In genomic region chr1:203185061-203185461, GRCh38 we compare ENCODE assay signal across 16 cellular contexts. TPM values are rescaled to one million over a fixed set of nuclear protein-coding genes. Genes with fewer than 3 reads are reported as not detected.
DNase-seq lines count a peak whose midpoint lies in the region; ATAC-seq and TF ChIP-seq lines count a peak whose summit lies in the region.
"Had no signal": no experiment of that assay in that cellular context is flagged by ENCODE, and none has a peak within 500 bp of the region (broad histone marks: within the 10 kb centered on the region; RNA-seq: fewer than 3 reads in every experiment).

No MANE protein-coding gene starts in this region.

- no peak for TF ChIP-seq POLR2A in transverse colon (IDR thresholded peaks at IDR 0.05)

- POLR2A ChIA-PET in activated CD4-positive, alpha-beta memory T cell treated with anti-CD3 and anti-CD28 coated beads for 36 hours (lab: Charles Lee), result no interaction called here
- POLR2A ChIA-PET in activated CD4-positive, alpha-beta memory T cell treated with anti-CD3 and anti-CD28 coated beads, Interleukin-2, amount 10 ng/mL, durations not matched to agents 7 days and 5 days (lab: Charles Lee), result no interaction called here

- DNase-seq in activated naive CD4-positive, alpha-beta T cell treated with anti-CD3 and anti-CD28 coated beads, Interleukin-2, amount 10 ng/mL, durations not matched to agents 7 days and 5 days, result peak; percentile 4
- no peak for DNase-seq in activated naive CD4-positive, alpha-beta T cell treated with Interleukin-2 at 50 U/mL for 16 hours
- DNase-seq in mesenteric fat pad (ENCODE audit: low spot score) (peak; percentile 81), transverse colon (peak; percentile 3)
- DNase-seq in activated CD4-positive, alpha-beta memory T cell treated with anti-CD3 and anti-CD28 coated beads for 36 hours, result no peak
- no peak for DNase-seq in activated CD4-positive, alpha-beta memory T cell treated with anti-CD3 and anti-CD28 coated beads, Interleukin-2, amount 10 ng/mL, durations not matched to agents 7 days and 5 days
- DNase-seq: 8988T, COR-L47, MG63, NCI-H1105 treated with DMSO at 0.1 percent for 48 hours, NCI-H1930, NCI-H2171 treated with DMSO at 0.1 percent for 48 hours, NCI-H510A had no signal

- no peaks in the 10 kb centered on the region for H3K27me3 ChIP-seq in transverse colon
- H3K27me3 ChIP-seq: MG63, Peyer's patch had no signal

- no peak overlapping the region for H3K4me3 ChIP-seq in transverse colon
- H3K4me3 ChIP-seq: MG63, Peyer's patch had no signal

- no peak for TF ChIP-seq CTCF in transverse colon (IDR thresholded peaks at IDR 0.05)

- no peak overlapping the region for H3K27ac Mint-ChIP-seq in activated naive CD4-positive, alpha-beta T cell treated with anti-CD3 and anti-CD28 coated beads, Interleukin-2, amount 10 ng/mL, durations not matched to agents 7 days and 5 days
- H3K27ac Mint-ChIP-seq in activated CD4-positive, alpha-beta memory T cell treated with anti-CD3 and anti-CD28 coated beads for 36 hours, result no peak overlapping the region
- H3K27ac Mint-ChIP-seq in activated CD4-positive, alpha-beta memory T cell treated with anti-CD3 and anti-CD28 coated beads, Interleukin-2, amount 10 ng/mL, durations not matched to agents 7 days and 5 days, result no peak overlapping the region

- TF ChIP-seq EP300 in transverse colon (IDR thresholded peaks at IDR 0.05; ENCODE audit: low read depth), result no peak

- WGBS in transverse colon (ENCODE audit: low coverage in 1 of 2), 2 donors, result 89 to 100% methylated on average over 1 to 10 of the region's 10 CpGs

- H3K36me3 ChIP-seq in transverse colon, result no peaks in the 10 kb centered on the region
- H3K36me3 ChIP-seq: MG63, Peyer's patch had no signal

- H3K9me3 ChIP-seq in transverse colon, result no peaks in the 10 kb centered on the region
- H3K9me3 ChIP-seq: MG63, Peyer's patch had no signal

- in situ Hi-C loops in transverse colon (cut with MboI; ENCODE audit: low pct_ligation_motif_present in 1 of 4, low pct_unique_long_range_greater_than_20kb in 1 of 4, low sequenced_read_pairs in 3 of 4), result no loop called here

- H3K4me1 ChIP-seq in transverse colon, result peaks cover 0 to 10% (median 0%) of the 10 kb centered on the region in 4 donors
- H3K4me1 ChIP-seq: Peyer's patch had no signal

- CTCF ChIA-PET in activated naive CD4-positive, alpha-beta T cell treated with anti-CD3 and anti-CD28 coated beads, Interleukin-2, amount 10 ng/mL, durations not matched to agents 7 days and 5 days (lab: Charles Lee), result interaction anchor here (1.7 kb wide), 1 partner anchor 14 kb away, joined by 7 read pairs; no protein-coding TSS in a partner anchor
- CTCF ChIA-PET in activated CD4-positive, alpha-beta memory T cell treated with anti-CD3 and anti-CD28 coated beads for 36 hours (lab: Charles Lee), result no interaction called here
- CTCF ChIA-PET in activated CD4-positive, alpha-beta memory T cell treated with anti-CD3 and anti-CD28 coated beads, Interleukin-2, amount 10 ng/mL, durations not matched to agents 7 days and 5 days (lab: Charles Lee), result interaction anchor here (1.9 kb wide), 1 partner anchor 13 kb away, joined by 7 read pairs; no protein-coding TSS in a partner anchor

- no peaks in the 10 kb centered on the region for H3K9me3 Mint-ChIP-seq in activated naive CD4-positive, alpha-beta T cell treated with anti-CD3 and anti-CD28 coated beads, Interleukin-2, amount 10 ng/mL, durations not matched to agents 7 days and 5 days
- no peaks in the 10 kb centered on the region for H3K9me3 Mint-ChIP-seq in activated CD4-positive, alpha-beta memory T cell treated with anti-CD3 and anti-CD28 coated beads for 36 hours
- no peaks in the 10 kb centered on the region for H3K9me3 Mint-ChIP-seq in activated CD4-positive, alpha-beta memory T cell treated with anti-CD3 and anti-CD28 coated beads, Interleukin-2, amount 10 ng/mL, durations not matched to agents 7 days and 5 days

- intact Hi-C loops in transverse colon (cut with DNase I; ENCODE audit: low total_unique reads), result no loop called here
- intact Hi-C loops in activated CD4-positive, alpha-beta memory T cell treated with anti-CD3 and anti-CD28 coated beads for 36 hours (cut with micrococcal nuclease), result no loop called here

- no peaks in the 10 kb centered on the region for H3K36me3 Mint-ChIP-seq in activated naive CD4-positive, alpha-beta T cell treated with anti-CD3 and anti-CD28 coated beads, Interleukin-2, amount 10 ng/mL, durations not matched to agents 7 days and 5 days
- H3K36me3 Mint-ChIP-seq in activated CD4-positive, alpha-beta memory T cell treated with anti-CD3 and anti-CD28 coated beads for 36 hours, result no peaks in the 10 kb centered on the region
- H3K36me3 Mint-ChIP-seq in activated CD4-positive, alpha-beta memory T cell treated with anti-CD3 and anti-CD28 coated beads, Interleukin-2, amount 10 ng/mL, durations not matched to agents 7 days and 5 days (ENCODE audit: low read depth), result no peaks in the 10 kb centered on the region

- no peaks in the 10 kb centered on the region for H3K4me1 Mint-ChIP-seq in activated naive CD4-positive, alpha-beta T cell treated with anti-CD3 and anti-CD28 coated beads, Interleukin-2, amount 10 ng/mL, durations not matched to agents 7 days and 5 days
- H3K4me1 Mint-ChIP-seq in activated CD4-positive, alpha-beta memory T cell treated with anti-CD3 and anti-CD28 coated beads for 36 hours (ENCODE audit: low read depth), result no peaks in the 10 kb centered on the region
- H3K4me1 Mint-ChIP-seq in activated CD4-positive, alpha-beta memory T cell treated with anti-CD3 and anti-CD28 coated beads, Interleukin-2, amount 10 ng/mL, durations not matched to agents 7 days and 5 days, result no peaks in the 10 kb centered on the region

- H3K27me3 Mint-ChIP-seq in activated naive CD4-positive, alpha-beta T cell treated with anti-CD3 and anti-CD28 coated beads, Interleukin-2, amount 10 ng/mL, durations not matched to agents 7 days and 5 days, result peaks cover 24% of the 10 kb centered on the region
- H3K27me3 Mint-ChIP-seq in activated CD4-positive, alpha-beta memory T cell treated with anti-CD3 and anti-CD28 coated beads for 36 hours, result peaks cover 4% of the 10 kb centered on the region
- peaks cover 18% of the 10 kb centered on the region for H3K27me3 Mint-ChIP-seq in activated CD4-positive, alpha-beta memory T cell treated with anti-CD3 and anti-CD28 coated beads, Interleukin-2, amount 10 ng/mL, durations not matched to agents 7 days and 5 days

- H3K4me3 Mint-ChIP-seq in activated naive CD4-positive, alpha-beta T cell treated with anti-CD3 and anti-CD28 coated beads, Interleukin-2, amount 10 ng/mL, durations not matched to agents 7 days and 5 days, result no peak overlapping the region
- no peak overlapping the region for H3K4me3 Mint-ChIP-seq in activated CD4-positive, alpha-beta memory T cell treated with anti-CD3 and anti-CD28 coated beads for 36 hours
- no peak overlapping the region for H3K4me3 Mint-ChIP-seq in activated CD4-positive, alpha-beta memory T cell treated with anti-CD3 and anti-CD28 coated beads, Interleukin-2, amount 10 ng/mL, durations not matched to agents 7 days and 5 days

- H3K27ac ChIP-seq in cingulate gyrus (ENCODE audit: low read depth, low read length) (peak overlapping the region; percentile 63), transverse colon (no peak overlapping the region)
- H3K27ac ChIP-seq: Peyer's patch had no signal

- ATAC-seq in GM18861 (IDR thresholded peaks at IDR 0.05; ENCODE audit: unreplicated experiment), result no peak

RNA-seq across cellular contexts. Expression of gene CHI3L1, which starts 1.4 kb away (rescaled TPM):
- total RNA-seq in mesenteric fat pad (346 TPM), transverse colon (10 to 100 TPM in 1 of 4 donors, 1 to 10 TPM in 1, not detected in 2; 2.9 to 23.2 TPM)
- not detected for total RNA-seq in activated CD4-positive, alpha-beta memory T cell treated with anti-CD3 and anti-CD28 coated beads for 36 hours
- not detected for total RNA-seq in activated CD4-positive, alpha-beta memory T cell treated with anti-CD3 and anti-CD28 coated beads, Interleukin-2, amount 10 ng/mL, durations not matched to agents 7 days and 5 days

RNA-seq across cellular contexts. Expression of gene MYBPH, which starts 9.4 kb away (rescaled TPM):
- 0.22 TPM for total RNA-seq in mesenteric fat pad
- not detected for total RNA-seq in transverse colon
- total RNA-seq in activated CD4-positive, alpha-beta memory T cell treated with anti-CD3 and anti-CD28 coated beads for 36 hours, result not detected
- not detected for total RNA-seq in activated CD4-positive, alpha-beta memory T cell treated with anti-CD3 and anti-CD28 coated beads, Interleukin-2, amount 10 ng/mL, durations not matched to agents 7 days and 5 days
- total RNA-seq: Peyer's patch had no signal

RNA-seq across cellular contexts. Expression of gene CHIT1, which starts 44.4 kb away (rescaled TPM):
- 17.4 TPM for total RNA-seq in mesenteric fat pad
- total RNA-seq in transverse colon, result under 1 TPM in 1 of 4 donors, not detected in 3; 0.79 TPM
- under 1 TPM; 0.19 to 0.53 TPM for total RNA-seq in activated CD4-positive, alpha-beta memory T cell treated with anti-CD3 and anti-CD28 coated beads for 36 hours
- total RNA-seq in activated CD4-positive, alpha-beta memory T cell treated with anti-CD3 and anti-CD28 coated beads, Interleukin-2, amount 10 ng/mL, durations not matched to agents 7 days and 5 days, result under 1 TPM; 0.15 to 0.55 TPM

RNA-seq across cellular contexts. Expression of gene ADORA1, which starts 57.5 kb away (rescaled TPM):
- total RNA-seq in mesenteric fat pad (2.7 TPM), transverse colon (1 to 10 TPM in 2 of 4 donors, not detected in 2; 1.3 to 5.6 TPM)
- total RNA-seq in activated CD4-positive, alpha-beta memory T cell treated with anti-CD3 and anti-CD28 coated beads for 36 hours, result not detected
- under 1 TPM in 1 of 2 experiments, not detected in 1; 0.40 TPM for total RNA-seq in activated CD4-positive, alpha-beta memory T cell treated with anti-CD3 and anti-CD28 coated beads, Interleukin-2, amount 10 ng/mL, durations not matched to agents 7 days and 5 days

Comparison
In these comparisons a context has a peak if more than half of its experiments do, and no peak if none do; other contexts are left out.
1. DNase-seq: peak in activated naive CD4-positive, alpha-beta T cell treated with anti-CD3 and anti-CD28 coated beads, Interleukin-2, amount 10 ng/mL, durations not matched to agents 7 days and 5 days (single experiment), mesenteric fat pad (single experiment) and transverse colon (single experiment); none in activated naive CD4-positive, alpha-beta T cell treated with Interleukin-2 at 50 U/mL for 16 hours (single experiment), activated CD4-positive, alpha-beta memory T cell treated with anti-CD3 and anti-CD28 coated beads for 36 hours (single experiment) and activated CD4-positive, alpha-beta memory T cell treated with anti-CD3 and anti-CD28 coated beads, Interleukin-2, amount 10 ng/mL, durations not matched to agents 7 days and 5 days (single experiment).
2. RNA of gene CHI3L1, which starts 1.4 kb away (total RNA-seq): 346 TPM in mesenteric fat pad (single experiment); 2.9 to 23.2 TPM in transverse colon, not detected in activated CD4-positive, alpha-beta memory T cell treated with anti-CD3 and anti-CD28 coated beads for 36 hours and not detected in activated CD4-positive, alpha-beta memory T cell treated with anti-CD3 and anti-CD28 coated beads, Interleukin-2, amount 10 ng/mL, durations not matched to agents 7 days and 5 days; every median in the first group is over 10 times any median in the second.
3. RNA of gene CHIT1, which starts 44.4 kb away (total RNA-seq): 17.4 TPM in mesenteric fat pad (single experiment); 0.15 to 0.55 TPM in activated CD4-positive, alpha-beta memory T cell treated with anti-CD3 and anti-CD28 coated beads, Interleukin-2, amount 10 ng/mL, durations not matched to agents 7 days and 5 days, 0.19 to 0.53 TPM in activated CD4-positive, alpha-beta memory T cell treated with anti-CD3 and anti-CD28 coated beads for 36 hours and 0.79 TPM in transverse colon; every median in the first group is over 10 times any median in the second.